Comparison of ENCODE assay signal across 10 cellular contexts in genomic region chr9:5586391-5586802, GRCh38. TPM values are rescaled to one million over a fixed set of nuclear protein-coding genes. Genes with fewer than 3 reads are reported as not detected.
A peak's percentile ranks its signal among the peaks of the same experiment; 100 is the strongest.
DNase-seq lines count a peak whose midpoint lies in the region; ATAC-seq and TF ChIP-seq lines count a peak whose summit lies in the region.
"Had no signal": no experiment of that assay in that cellular context is flagged by ENCODE, and none has a peak within 500 bp of the region (broad histone marks: within the 10 kb centered on the region; RNA-seq: fewer than 3 reads in every experiment).

No MANE protein-coding gene starts in this region.

- peak overlapping the region; percentile 10 for H3K4me3 Mint-ChIP-seq in activated CD4-positive, alpha-beta T cell treated with anti-CD3 and anti-CD28 coated beads for 36 hours

- no peaks in the 10 kb centered on the region for H3K79me2 ChIP-seq in smooth muscle cell (ENCODE audit: low read depth)

- H3K9me3 ChIP-seq in smooth muscle cell (replicated peaks; ENCODE audit: low read depth): no peaks in the 10 kb centered on the region

- H3K27ac Mint-ChIP-seq in activated CD4-positive, alpha-beta T cell treated with anti-CD3 and anti-CD28 coated beads for 36 hours: peak overlapping the region; percentile 92
- peak overlapping the region; percentile 79 to 92 for H3K27ac Mint-ChIP-seq in activated naive CD4-positive, alpha-beta T cell treated with anti-CD3 and anti-CD28 coated beads, Interleukin-2, amount 50 U/mL, for 72 hours

- CTCF ChIA-PET in activated CD4-positive, alpha-beta T cell treated with anti-CD3 and anti-CD28 coated beads for 36 hours (lab: Charles Lee): interaction anchor here (0.6 to 4.0 kb wide), 12 partner anchors 16 to 157 kb away, joined by 3 to 22 read pairs (median 6); partner anchors contain the start of gene CD274

- H3K27me3 ChIP-seq in smooth muscle cell (ENCODE audit: low read depth): no peaks in the 10 kb centered on the region

- H3K9ac ChIP-seq in smooth muscle cell (ENCODE audit: low read depth): no peak overlapping the region

- no peaks in the 10 kb centered on the region for H3F3A ChIP-seq in smooth muscle cell (ENCODE audit: low read depth)

- DNase-seq in activated CD4-positive, alpha-beta T cell treated with anti-CD3 and anti-CD28 coated beads for 36 hours: peak; percentile 43
- DNase-seq in activated CD4-positive, alpha-beta T cell treated with anti-CD3 and anti-CD28 coated beads, Interleukin-2, amount 50 U/mL, for 4 hours: no peak
- peak; percentile 14 to 58 for DNase-seq in activated naive CD4-positive, alpha-beta T cell treated with anti-CD3 and anti-CD28 coated beads, Interleukin-2, amount 50 U/mL, for 72 hours (ENCODE audit: low spot score in 2 of 2)
- DNase-seq in smooth muscle cell (lab: John Stamatoyannopoulos, UW; ENCODE audit: unreplicated experiment): no peak
- no peak for DNase-seq in RKO (ENCODE audit: low spot score)
- no peak for DNase-seq in iPS-NIHi7 (ENCODE audit: extremely low spot score)
- DNase-seq in NCI-H146 (lab: John Stamatoyannopoulos, UW): no peak

- H3K4me1 Mint-ChIP-seq in activated CD4-positive, alpha-beta T cell treated with anti-CD3 and anti-CD28 coated beads for 36 hours: peaks cover 59% of the 10 kb centered on the region

- H3K27me3 Mint-ChIP-seq in activated CD4-positive, alpha-beta T cell treated with anti-CD3 and anti-CD28 coated beads for 36 hours: no peaks in the 10 kb centered on the region

- no peaks in the 10 kb centered on the region for H3K36me3 ChIP-seq in smooth muscle cell (ENCODE audit: low read depth)

- no peak overlapping the region for H2AFZ ChIP-seq in smooth muscle cell (ENCODE audit: low read depth)

- peak overlapping the region; percentile 83 for H3K27ac ChIP-seq in smooth muscle cell (ENCODE audit: low read depth)
- H3K27ac ChIP-seq: 22Rv1, VCaP had no signal

- POLR2A ChIA-PET in activated CD4-positive, alpha-beta T cell treated with anti-CD3 and anti-CD28 coated beads for 36 hours (lab: Charles Lee): interaction anchor here (1.6 kb wide), 1 partner anchor 136 kb away, joined by 4 read pairs; the partner anchor contains the start of gene CD274

- H3K4me2 ChIP-seq in smooth muscle cell: no peak overlapping the region

- peaks cover 4% of the 10 kb centered on the region for H3K9me3 Mint-ChIP-seq in activated CD4-positive, alpha-beta T cell treated with anti-CD3 and anti-CD28 coated beads for 36 hours (ENCODE audit: low read depth)
- H3K9me3 Mint-ChIP-seq in activated naive CD4-positive, alpha-beta T cell treated with anti-CD3 and anti-CD28 coated beads, Interleukin-2, amount 50 U/mL, for 72 hours: no peaks in the 10 kb centered on the region

- no peaks in the 10 kb centered on the region for H3K4me1 ChIP-seq in smooth muscle cell (ENCODE audit: low read depth)

- no peak overlapping the region for H3K4me3 ChIP-seq in smooth muscle cell

- no peaks in the 10 kb centered on the region for H4K20me1 ChIP-seq in smooth muscle cell (ENCODE audit: low read depth)

- intact Hi-C loops in activated CD4-positive, alpha-beta T cell treated with anti-CD3 and anti-CD28 coated beads for 36 hours (cut with DNase I, micrococcal nuclease): loop anchor here (1.0 to 2.0 kb wide), 5 partner anchors 42 to 136 kb away; partner anchors contain the start of genes PDCD1LG2 (in 2 of the 2), CD274 (in 1 of the 2) and RIC1 (in 1 of the 2)

- peaks cover 5% of the 10 kb centered on the region for H3K36me3 Mint-ChIP-seq in activated CD4-positive, alpha-beta T cell treated with anti-CD3 and anti-CD28 coated beads for 36 hours (ENCODE audit: low read depth)
- H3K36me3 Mint-ChIP-seq in activated naive CD4-positive, alpha-beta T cell treated with anti-CD3 and anti-CD28 coated beads, Interleukin-2, amount 50 U/mL, for 72 hours: peaks cover 0 to 7% of the 10 kb centered on the region in 2 donors

- peak; percentile 52 for ATAC-seq in activated CD4-positive, alpha-beta T cell treated with anti-CD3 and anti-CD28 coated beads for 36 hours
- peak; percentile 35 for ATAC-seq in HG02763 (IDR thresholded peaks at IDR 0.05; ENCODE audit: unreplicated experiment)
- ATAC-seq in activated naive CD4-positive, alpha-beta T cell treated with anti-CD3 and anti-CD28 coated beads, Interleukin-2, amount 50 U/mL, for 72 hours: peak; percentile 60 to 76

- no peak for TF ChIP-seq CTCF in smooth muscle cell (IDR thresholded peaks at IDR 0.05; ENCODE audit: borderline replicate concordance, insufficient read depth, poor library complexity, severe bottlenecking)

RNA-seq across cellular contexts. Expression of gene RIC1, which starts 42.5 kb away (rescaled TPM):
- total RNA-seq in activated CD4-positive, alpha-beta T cell treated with anti-CD3 and anti-CD28 coated beads for 36 hours: 10 to 100 TPM; 13.6 to 17.1 TPM
- 10 to 100 TPM; 25.6 to 26.7 TPM for total RNA-seq in activated naive CD4-positive, alpha-beta T cell treated with anti-CD3 and anti-CD28 coated beads, Interleukin-2, amount 50 U/mL, for 72 hours
- total RNA-seq in smooth muscle cell: 52.4 and 54.0 TPM in 2 replicates
- 9.9 and 11.1 TPM in 2 replicates for polyA plus RNA-seq in smooth muscle cell

Comparison
In these comparisons a context has a peak if more than half of its experiments do, and no peak if none do; other contexts are left out.
1. DNase-seq: peak in activated CD4-positive, alpha-beta T cell treated with anti-CD3 and anti-CD28 coated beads for 36 hours (single experiment) and activated naive CD4-positive, alpha-beta T cell treated with anti-CD3 and anti-CD28 coated beads, Interleukin-2, amount 50 U/mL, for 72 hours (2 of 2); none in activated CD4-positive, alpha-beta T cell treated with anti-CD3 and anti-CD28 coated beads, Interleukin-2, amount 50 U/mL, for 4 hours (0 of 2), smooth muscle cell (single experiment), RKO (single experiment), iPS-NIHi7 (single experiment) and NCI-H146 (single experiment).
2. Peak in every context shown above with its lines, with median percentiles within 50 percentile points of each other: ATAC-seq.